29 cellular contexts compared by ENCODE assay signal in genomic region chr15:42784705-42785104, GRCh38.
"Had no signal": no experiment of that assay in that cellular context is flagged by ENCODE, and none has a peak within 500 bp of the region (broad histone marks: within the 10 kb centered on the region; RNA-seq: fewer than 3 reads in every experiment).

No MANE protein-coding gene starts in this region.

- ATAC-seq: activated naive CD4-positive, alpha-beta T cell treated with anti-CD3 and anti-CD28 coated beads, Interleukin-2, amount 50 U/mL, for 72 hours; activated naive CD8-positive, alpha-beta T cell treated with anti-CD3 and anti-CD28 coated beads, Interleukin-2, amount 50 U/mL, for 24 hours; activated T-cell treated with anti-CD3 and anti-CD28 coated beads, Interleukin-2, amount 50 U/mL, for 4 hours; Panc1; T-helper 17 cell had no signal

- H3K4me3 ChIP-seq: cardiac muscle cell, MG63, SJSA1 had no signal

- H3K36me3 ChIP-seq: MG63 had no signal

- H3K27me3 ChIP-seq: brain microvascular endothelial cell, cardiac muscle cell, MG63, SJSA1 had no signal

- H3K27ac ChIP-seq: brain microvascular endothelial cell, cardiac muscle cell, RWPE1, SJSA1 had no signal

- H3K9me3 ChIP-seq: MG63, SJSA1 had no signal

- H3K27me3 Mint-ChIP-seq: activated B cell treated with CpG ODN at 0.5 μM for 24 hours; activated CD4-positive, alpha-beta memory T cell treated with anti-CD3 and anti-CD28 coated beads for 36 hours; activated CD4-positive, alpha-beta T cell treated with anti-CD3 and anti-CD28 coated beads, Interleukin-2, amount 10 ng/mL, durations not matched to agents 7 days and 5 days; activated naive CD8-positive, alpha-beta T cell treated with anti-CD3 and anti-CD28 coated beads, Interleukin-2, amount 50 U/mL, for 24 hours; T-helper 17 cell had no signal

- H3K27ac Mint-ChIP-seq: activated B cell treated with CpG ODN at 0.5 μM for 24 hours; activated CD4-positive, alpha-beta memory T cell treated with anti-CD3 and anti-CD28 coated beads for 36 hours; activated CD4-positive, alpha-beta T cell treated with anti-CD3 and anti-CD28 coated beads, Interleukin-2, amount 10 ng/mL, durations not matched to agents 7 days and 5 days; activated naive CD4-positive, alpha-beta T cell treated with anti-CD3 and anti-CD28 coated beads, Interleukin-2, amount 50 U/mL, for 72 hours; activated naive CD8-positive, alpha-beta T cell treated with anti-CD3 and anti-CD28 coated beads, Interleukin-2, amount 50 U/mL, for 24 hours; T-helper 17 cell had no signal

- DNase-seq: activated B cell treated with CpG ODN at 0.5 μM for 24 hours; activated CD4-positive, alpha-beta memory T cell treated with anti-CD3 and anti-CD28 coated beads for 36 hours; activated CD4-positive, alpha-beta T cell treated with anti-CD3 and anti-CD28 coated beads, Interleukin-2, amount 10 ng/mL, durations not matched to agents 7 days and 5 days; activated CD8-positive, alpha-beta memory T cell treated with anti-CD3 and anti-CD28 coated beads for 24 hours; activated effector memory CD4-positive, alpha-beta T cell treated with anti-CD3 and anti-CD28 coated beads, Interleukin-2, amount 50 U/mL, for 16 hours; activated naive CD4-positive, alpha-beta T cell treated with Interleukin-2 at 50 U/mL for 16 hours; activated naive CD8-positive, alpha-beta T cell treated with anti-CD3 and anti-CD28 coated beads, Interleukin-2, amount 50 U/mL, for 24 hours; activated T-cell treated with anti-CD3 and anti-CD28 coated beads, Interleukin-2, amount 50 U/mL, for 4 hours; amniotic stem cell; brain microvascular endothelial cell; MG63; MV-4-11; NCI-H1105; NCI-H1436; NCI-H1694 treated with DMSO at 0.1 percent for 48 hours; NCI-H2029 treated with DMSO at 0.1 percent for 48 hours; NCI-H226; NCI-H526; NCI-H774; NK-92 treated with Interleukin-12 subunit alpha and Interleukin-12 subunit beta, amount 100 ng/mL, for 24 hours; OCI-M1; Right ventricle myocardium superior; T-helper 17 cell; T-helper 9 cell had no signal

- H3K4me1 ChIP-seq: SJSA1 had no signal

- H3K9me3 Mint-ChIP-seq: activated B cell treated with CpG ODN at 0.5 μM for 24 hours; activated CD4-positive, alpha-beta memory T cell treated with anti-CD3 and anti-CD28 coated beads for 36 hours; activated CD4-positive, alpha-beta T cell treated with anti-CD3 and anti-CD28 coated beads, Interleukin-2, amount 10 ng/mL, durations not matched to agents 7 days and 5 days; activated naive CD4-positive, alpha-beta T cell treated with anti-CD3 and anti-CD28 coated beads, Interleukin-2, amount 50 U/mL, for 72 hours; activated naive CD8-positive, alpha-beta T cell treated with anti-CD3 and anti-CD28 coated beads, Interleukin-2, amount 50 U/mL, for 24 hours; activated T-cell treated with anti-CD3 and anti-CD28 coated beads, Interleukin-2, amount 50 U/mL, for 4 hours had no signal

- H3K4me1 Mint-ChIP-seq: activated B cell treated with CpG ODN at 0.5 μM for 24 hours; activated CD4-positive, alpha-beta T cell treated with anti-CD3 and anti-CD28 coated beads, Interleukin-2, amount 10 ng/mL, durations not matched to agents 7 days and 5 days; activated naive CD8-positive, alpha-beta T cell treated with anti-CD3 and anti-CD28 coated beads, Interleukin-2, amount 50 U/mL, for 24 hours had no signal

- H3K36me3 Mint-ChIP-seq: activated naive CD4-positive, alpha-beta T cell treated with anti-CD3 and anti-CD28 coated beads, Interleukin-2, amount 50 U/mL, for 72 hours had no signal

- H3K4me3 Mint-ChIP-seq: activated B cell treated with CpG ODN at 0.5 μM for 24 hours; activated CD4-positive, alpha-beta memory T cell treated with anti-CD3 and anti-CD28 coated beads for 36 hours; activated CD4-positive, alpha-beta T cell treated with anti-CD3 and anti-CD28 coated beads, Interleukin-2, amount 10 ng/mL, durations not matched to agents 7 days and 5 days; activated naive CD8-positive, alpha-beta T cell treated with anti-CD3 and anti-CD28 coated beads, Interleukin-2, amount 50 U/mL, for 24 hours; activated T-cell treated with anti-CD3 and anti-CD28 coated beads, Interleukin-2, amount 50 U/mL, for 4 hours; T-helper 17 cell had no signal
